ENCODE assay signal across 2 cellular contexts in genomic region chr10:6487919-6488318, GRCh38.
TF ChIP-seq lines count a peak whose summit lies in the region.

No MANE protein-coding gene starts in this region.

TF ChIP-seq in HEK293, 187 proteins besides CTCF, POLR2A, EP300 and RAD21:
- TF ChIP-seq ZNF518A (tag by site-specific recombination; conservative IDR thresholded peaks at IDR 0.05; ENCODE audit: low read depth) = no peak
- TF ChIP-seq ZNF529 (tag by site-specific recombination; IDR thresholded peaks at IDR 0.05; ENCODE audit: insufficient replicate concordance) = no peak
- no peak for TF ChIP-seq HOXD13 (CRISPR knock-in tag; IDR thresholded peaks at IDR 0.05; ENCODE audit: borderline replicate concordance)
- TF ChIP-seq ZSCAN4 (tag by site-specific recombination; IDR thresholded peaks at IDR 0.05) = no peak
- no peak for TF ChIP-seq ZNF37A (tag by site-specific recombination; IDR thresholded peaks at IDR 0.05)
- no peak for TF ChIP-seq PRDM4 (tag by site-specific recombination; IDR thresholded peaks at IDR 0.05)
- TF ChIP-seq ZNF629 (tag by site-specific recombination; IDR thresholded peaks at IDR 0.05) = 0 out of 2 replicates have a peak, but pooled peaks have one; percentile 42
- TF ChIP-seq ZBTB8A (tag by site-specific recombination; IDR thresholded peaks at IDR 0.05) = no peak
- no peak for TF ChIP-seq ZEB2 (tag by site-specific recombination; IDR thresholded peaks at IDR 0.05)
- TF ChIP-seq ZNF555 (tag by site-specific recombination; conservative IDR thresholded peaks at IDR 0.05) = no peak
- TF ChIP-seq KLF17 (tag by site-specific recombination; IDR thresholded peaks at IDR 0.05) = no peak
- TF ChIP-seq ATF2 (tag by site-specific recombination; IDR thresholded peaks at IDR 0.05; ENCODE audit: low read depth) = 0 out of 2 replicates have a peak, but pooled peaks have one; percentile 17
- no peak for TF ChIP-seq ZNF610 (tag by site-specific recombination; IDR thresholded peaks at IDR 0.05; ENCODE audit: borderline replicate concordance)

TF ChIP-seq in K562, 482 proteins besides CTCF, POLR2A, EP300 and RAD21 (continued from another document and continues in another):
- TF ChIP-seq PATZ1 (CRISPR knock-in tag; IDR thresholded peaks at IDR 0.05; ENCODE audit: borderline replicate concordance) (no peak), HMGXB4 (CRISPR knock-in tag; IDR thresholded peaks at IDR 0.05) (no peak), SMARCA4 (IDR thresholded peaks at IDR 0.05) (peak; percentile 61; the same call in 1 of the 2 replicates), SNAPC5 (CRISPR knock-in tag; IDR thresholded peaks at IDR 0.05) (no peak), DACH1 (IDR thresholded peaks at IDR 0.05; ENCODE audit: partially characterized antibody) (no peak), NFIC (IDR thresholded peaks at IDR 0.05) (no peak), WHSC1 (IDR thresholded peaks at IDR 0.05; ENCODE audit: low read length) (no peak), ZBTB11 (CRISPR knock-in tag; IDR thresholded peaks at IDR 0.05) (no peak), CHD4 (IDR thresholded peaks at IDR 0.05; ENCODE audit: insufficient read depth, insufficient replicate concordance, low read depth, low read length, poor library complexity, severe bottlenecking) (no peak), EP400 (IDR thresholded peaks at IDR 0.05) (no peak), USF2 (CRISPR knock-in tag; IDR thresholded peaks at IDR 0.05) (no peak), MYNN (IDR thresholded peaks at IDR 0.05) (0 out of 2 replicates have a peak, but pooled peaks have one; percentile 64), MYNN (CRISPR knock-in tag; IDR thresholded peaks at IDR 0.05) (no peak), GATA2 (CRISPR knock-in tag; IDR thresholded peaks at IDR 0.05) (0 out of 2 replicates have a peak, but pooled peaks have one; percentile 15), ZNF512 (tag; IDR thresholded peaks at IDR 0.05) (no peak), FOXA3 (CRISPR knock-in tag; conservative IDR thresholded peaks at IDR 0.05 in 1 of 2, IDR thresholded peaks at IDR 0.05 in 1 of 2) (no peak), SAFB2 (IDR thresholded peaks at IDR 0.05; ENCODE audit: borderline replicate concordance, low read depth, low read length, severe bottlenecking) (no peak), NFE2 (IDR thresholded peaks at IDR 0.05; ENCODE audit: low read depth) (peak; percentile 47), AFF4 (CRISPR knock-in tag; IDR thresholded peaks at IDR 0.05) (no peak), LCOR (CRISPR knock-in tag; IDR thresholded peaks at IDR 0.05) (no peak), THRA (IDR thresholded peaks at IDR 0.05) (no peak), MAZ (CRISPR knock-in tag; conservative IDR thresholded peaks at IDR 0.05 in 1 of 2, IDR thresholded peaks at IDR 0.05 in 1 of 2) (no peak), HDAC6 (IDR thresholded peaks at IDR 0.05; ENCODE audit: low read depth, low read length) (no peak), SOX6 (IDR thresholded peaks at IDR 0.05) (peak; percentile 25; the same call in 1 of the 2 replicates), GTF2B (IDR thresholded peaks at IDR 0.05; ENCODE audit: extremely low read depth, insufficient read length) (no peak), RHOXF2B (CRISPR knock-in tag; conservative IDR thresholded peaks at IDR 0.05) (no peak), ASH1L (IDR thresholded peaks at IDR 0.05; ENCODE audit: borderline replicate concordance, low read depth, partially characterized antibody) (no peak), RCOR1 (IDR thresholded peaks at IDR 0.05; ENCODE audit: borderline replicate concordance in 1 of 2, low read depth in 2 of 2, low read length in 2 of 2) (no peak), NONO (IDR thresholded peaks at IDR 0.05; ENCODE audit: low read depth in 2 of 2, low read length in 1 of 2) (no peak)
